Comparison of ENCODE assay signal across 8 cellular contexts in the genomic region with DNA sequence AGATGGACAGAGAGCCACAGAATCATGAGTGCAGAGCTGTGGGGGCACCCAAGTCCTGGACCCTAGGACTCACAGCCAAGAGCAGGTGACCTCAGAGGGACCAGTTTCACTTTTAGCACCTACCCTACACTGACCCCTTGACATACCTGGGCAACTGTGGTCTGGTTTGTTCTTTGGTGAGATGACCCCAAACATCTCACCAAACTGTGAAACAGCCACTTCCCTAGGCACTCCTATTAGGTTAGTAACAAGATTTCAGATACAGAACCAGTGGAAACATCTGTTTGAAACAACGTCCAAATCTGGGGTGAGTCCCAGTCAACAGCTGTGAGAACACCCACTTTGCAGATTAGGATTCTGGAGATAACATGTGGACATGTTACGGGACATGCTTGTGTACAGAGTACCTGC. TPM values are rescaled to one million over a fixed set of nuclear protein-coding genes. Genes with fewer than 3 reads are reported as not detected.
A peak's percentile ranks its signal among the peaks of the same experiment; 100 is the strongest.
DNase-seq lines count a peak whose midpoint lies in the region; ATAC-seq and TF ChIP-seq lines count a peak whose summit lies in the region.

No MANE protein-coding gene starts in this region.

- intact Hi-C loops in posterior vena cava (cut with DNase I) (loop anchor here (5.0 to 10.0 kb wide), 7 partner anchors 204 to 1286 kb away; no protein-coding TSS in a partner anchor), mucosa of descending colon (cut with DNase I, micrococcal nuclease) (loop anchor here (5.0 to 10.0 kb wide), 3 partner anchors 206 to 256 kb away; no protein-coding TSS in a partner anchor)

- H3K4me1 ChIP-seq in DND-41 (ENCODE audit: insufficient read depth, low read length) (peaks cover 22% of the 10 kb centered on the region), Peyer's patch (peaks cover 0 to 17% (median 13%) of the 10 kb centered on the region in 4 donors), mucosa of descending colon (ENCODE audit: low read depth) (peaks cover 21% of the 10 kb centered on the region)

- no peak for TF ChIP-seq CTCF in DND-41 (IDR thresholded peaks at IDR 0.05; ENCODE audit: borderline replicate concordance, extremely low read depth, low read length, poor library complexity, severe bottlenecking)
- no peak for TF ChIP-seq CTCF in Peyer's patch (IDR thresholded peaks at IDR 0.05)
- TF ChIP-seq CTCF in mucosa of descending colon (IDR thresholded peaks at IDR 0.05): no peak

- H3K9me3 ChIP-seq in DND-41 (ENCODE audit: insufficient read depth, low read length, severe bottlenecking) (no peaks in the 10 kb centered on the region), Peyer's patch (no peaks in the 10 kb centered on the region), mucosa of descending colon (no peaks in the 10 kb centered on the region)

- peak overlapping the region; percentile 99 for H3K9ac ChIP-seq in DND-41 (ENCODE audit: low read depth, low read length)

- TF ChIP-seq POLR2A in Peyer's patch (IDR thresholded peaks at IDR 0.05): no peak

- H3K79me2 ChIP-seq in DND-41 (ENCODE audit: insufficient read depth, low read length): peaks cover 53% of the 10 kb centered on the region

- H3K27ac ChIP-seq in DND-41 (ENCODE audit: low read length) (peak overlapping the region; percentile 96), Peyer's patch (peak overlapping the region; percentile 94 to 100 (median 100)), epithelial cell of prostate (peak overlapping the region; percentile 98)

- no peak overlapping the region for H2AFZ ChIP-seq in DND-41 (ENCODE audit: low read depth, low read length)

- H3K4me3 ChIP-seq in DND-41 (ENCODE audit: low read depth in 1 of 2, low read length in 2 of 2): peak overlapping the region; percentile 70 to 84; a peak in 3 of 4 replicates
- peak overlapping the region in 3 of 4 donors; percentile 74 to 95 (median 82) for H3K4me3 ChIP-seq in Peyer's patch
- H3K4me3 ChIP-seq in mucosa of descending colon: no peak overlapping the region

- H3K27me3 ChIP-seq in DND-41 (ENCODE audit: insufficient read depth, low read length, poor library complexity) (no peaks in the 10 kb centered on the region), Peyer's patch (no peaks in the 10 kb centered on the region)

- POLR2A ChIA-PET in HEK293T (lab: Yijun Ruan, JAX): interaction anchor here (0.9 to 3.2 kb wide), 9 partner anchors 8 to 274 kb away, joined by 3 to 16 read pairs (median 7); no protein-coding TSS in a partner anchor

- peak overlapping the region; percentile 68 for H3K4me2 ChIP-seq in DND-41 (ENCODE audit: insufficient read depth, low read length)

- CTCF ChIA-PET in HEK293T (lab: Yijun Ruan, JAX): interaction anchor here (0.9 to 2.4 kb wide), 8 partner anchors 12 to 415 kb away, joined by 3 to 9 read pairs (median 4); no protein-coding TSS in a partner anchor

- ATAC-seq in DND-41 (ENCODE audit: insufficient read depth, low read depth) (no peak), mucosa of descending colon (no peak)

- DNase-seq in DND-41 (no peak), Peyer's patch (no peak), epithelial cell of prostate (ENCODE audit: low read depth, low spot score) (no peak), posterior vena cava (ENCODE audit: low spot score) (peak; percentile 24), dermis blood vessel endothelial cell (no peak), HEK293T (ENCODE audit: extremely low spot score) (no peak), iPS-NIHi7 (ENCODE audit: extremely low spot score) (no peak), mucosa of descending colon (no peak)

- H3K36me3 ChIP-seq in DND-41 (ENCODE audit: insufficient read depth, low read length) (peaks cover 51% of the 10 kb centered on the region), Peyer's patch (peaks cover 0 to 25% (median 4%) of the 10 kb centered on the region in 3 donors), mucosa of descending colon (ENCODE audit: low read depth) (peaks cover 11% of the 10 kb centered on the region)

- H4K20me1 ChIP-seq in DND-41 (ENCODE audit: insufficient read depth, low read length): peaks cover 27% of the 10 kb centered on the region

TF ChIP-seq in HEK293T, 16 proteins besides CTCF, POLR2A, EP300 and RAD21:
- TF ChIP-seq L3MBTL2 (conservative IDR thresholded peaks at IDR 0.05) (no peak), ZNF384 (IDR thresholded peaks at IDR 0.05) (no peak), FOXK2 (IDR thresholded peaks at IDR 0.05) (no peak), BHLHE40 (IDR thresholded peaks at IDR 0.05; ENCODE audit: borderline replicate concordance) (no peak), SP1 (IDR thresholded peaks at IDR 0.05) (no peak), LEF1 (IDR thresholded peaks at IDR 0.05; ENCODE audit: borderline replicate concordance) (no peak), TARDBP (IDR thresholded peaks at IDR 0.05) (no peak), CTBP1 (IDR thresholded peaks at IDR 0.05; ENCODE audit: borderline replicate concordance) (no peak), ARNT (IDR thresholded peaks at IDR 0.05) (no peak), FOXM1 (IDR thresholded peaks at IDR 0.05; ENCODE audit: borderline replicate concordance) (no peak), HDGF (IDR thresholded peaks at IDR 0.05; ENCODE audit: borderline replicate concordance) (no peak), NFRKB (IDR thresholded peaks at IDR 0.05) (no peak), SUZ12 (IDR thresholded peaks at IDR 0.05) (no peak)

RNA-seq across cellular contexts. Expression of gene ZFP36L2, which starts 1.9 kb away (rescaled TPM):
- total RNA-seq in Peyer's patch (100 to 1,000 TPM in 3 of 4 donors, 10 to 100 TPM in 1; 90.4 to 227 (median 148) TPM), posterior vena cava (100 to 1,000 TPM; 123 to 148 TPM), dermis blood vessel endothelial cell (13.1 and 30.7 TPM in 2 replicates), mucosa of descending colon (100 to 1,000 TPM; 160 to 198 (median 169) TPM)
